11 cellular contexts compared by ENCODE assay signal in genomic region chr5:81506378-81506777, GRCh38.
DNase-seq lines count a peak whose midpoint lies in the region; ATAC-seq and TF ChIP-seq lines count a peak whose summit lies in the region.
"Had no signal": no experiment of that assay in that cellular context is flagged by ENCODE, and none has a peak within 500 bp of the region (broad histone marks: within the 10 kb centered on the region; RNA-seq: fewer than 3 reads in every experiment).

No MANE protein-coding gene starts in this region.

- no peak overlapping the region for H3K9ac ChIP-seq in KMS-11

- peak overlapping the region; percentile 26 for H3K4me2 ChIP-seq in KMS-11

- H3K27ac ChIP-seq in KMS-11 (no peak overlapping the region), ascending aorta (peak overlapping the region; percentile 45 to 67), thoracic aorta (peak overlapping the region; percentile 46 to 73)
- H3K27ac ChIP-seq: SJSA1 had no signal

- H3K36me3 ChIP-seq in KMS-11 (ENCODE audit: insufficient read depth) (no peaks in the 10 kb centered on the region), ascending aorta (no peaks in the 10 kb centered on the region), thoracic aorta (no peaks in the 10 kb centered on the region)
- H3K36me3 ChIP-seq: HAP-1, SJSA1 had no signal

- H3K9me3 ChIP-seq in ascending aorta (no peaks in the 10 kb centered on the region), thoracic aorta (no peaks in the 10 kb centered on the region)
- H3K9me3 ChIP-seq: HAP-1, SJSA1 had no signal

- H4K20me1 ChIP-seq in KMS-11 (ENCODE audit: insufficient read depth), result peaks cover 5% of the 10 kb centered on the region; the same call in 1 of the 2 replicates

- DNase-seq in ascending aorta (ENCODE audit: low spot score in 2 of 2) (no peak), medulla oblongata (ENCODE audit: extremely low spot score) (peak; percentile 43), thoracic aorta (ENCODE audit: low spot score) (no peak), amygdala (lab: John Stamatoyannopoulos, UW) (no peak), NCI-H2196 treated with DMSO at 0.1 percent for 48 hours (lab: John Stamatoyannopoulos, UW; ENCODE audit: unreplicated experiment) (no peak)
- DNase-seq: activated CD8-positive, alpha-beta memory T cell treated with anti-CD3 and anti-CD28 coated beads, Interleukin-2, amount 50 U/mL, for 48 hours; T-helper 9 cell had no signal

- H3K79me2 ChIP-seq in KMS-11 (ENCODE audit: insufficient read depth, low read depth), result no peaks in the 10 kb centered on the region

- H3K4me3 ChIP-seq in KMS-11 (IDR thresholded peaks at IDR 0.05; ENCODE audit: insufficient read depth, low read depth, low read length) (no peak overlapping the region), ascending aorta (no peak overlapping the region), thoracic aorta (no peak overlapping the region)
- H3K4me3 ChIP-seq: HAP-1, SJSA1 had no signal

- no peak overlapping the region for H2AFZ ChIP-seq in KMS-11 (ENCODE audit: low read depth)

- H3K4me1 ChIP-seq in KMS-11 (ENCODE audit: low read depth, poor library complexity, severe bottlenecking), result peaks cover 35% of the 10 kb centered on the region
- H3K4me1 ChIP-seq in ascending aorta, result peaks cover 0 to 11% of the 10 kb centered on the region in 2 donors
- peaks cover 7 to 19% of the 10 kb centered on the region in 2 donors for H3K4me1 ChIP-seq in thoracic aorta (ENCODE audit: control insufficient read depth in 1 of 2, low read depth in 2 of 2)
- H3K4me1 ChIP-seq: HAP-1, SJSA1 had no signal

- no peaks in the 10 kb centered on the region for H3K27me3 ChIP-seq in KMS-11 (ENCODE audit: insufficient read depth, low read depth)
- H3K27me3 ChIP-seq in ascending aorta, result no peaks in the 10 kb centered on the region
- no peaks in the 10 kb centered on the region for H3K27me3 ChIP-seq in thoracic aorta (replicated peaks; ENCODE audit: insufficient read depth)
- H3K27me3 ChIP-seq: SJSA1 had no signal

- ATAC-seq in thoracic aorta (ENCODE audit: insufficient number of reproducible peaks, low FRiP score, low read depth) (no peak), HG03045 (IDR thresholded peaks at IDR 0.05; ENCODE audit: unreplicated experiment) (no peak)

- no peak for TF ChIP-seq CTCF in KMS-11 (conservative IDR thresholded peaks at IDR 0.05; ENCODE audit: low read depth, low read length)
- no peak for TF ChIP-seq CTCF in ascending aorta (IDR thresholded peaks at IDR 0.05)
- TF ChIP-seq CTCF in thoracic aorta (IDR thresholded peaks at IDR 0.05), result no peak

- intact Hi-C loops in ascending aorta (cut with DNase I), result loop anchor here (2.0 to 5.0 kb wide), 8 partner anchors 80 to 660 kb away; partner anchors contain the start of genes ATG10, SSBP2 and ZCCHC9
